ENCODE assay signal across 17 cellular contexts in the genomic region with DNA sequence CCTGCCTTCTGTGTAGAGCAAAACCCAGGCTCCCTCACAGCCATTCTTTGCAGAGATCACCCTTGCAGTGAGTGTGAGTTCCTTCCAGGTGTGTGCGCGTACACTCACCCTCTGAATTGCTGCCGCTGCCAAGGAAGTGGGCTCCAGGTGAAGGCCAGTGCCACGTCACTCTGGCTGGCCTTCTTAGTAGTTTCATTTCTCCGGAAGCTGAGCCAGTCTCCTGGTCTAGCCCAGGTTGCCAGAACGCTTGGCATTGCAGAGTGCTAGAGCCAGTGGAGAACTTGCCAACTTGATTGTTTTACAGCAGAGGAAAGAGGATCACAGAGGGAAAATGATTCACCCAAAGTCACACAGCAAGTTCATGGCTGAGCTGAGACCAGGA. TPM values are rescaled to one million over a fixed set of nuclear protein-coding genes. Genes with fewer than 3 reads are reported as not detected.
DNase-seq lines count a peak whose midpoint lies in the region; ATAC-seq and TF ChIP-seq lines count a peak whose summit lies in the region.
"Had no signal": no experiment of that assay in that cellular context is flagged by ENCODE, and none has a peak within 500 bp of the region (broad histone marks: within the 10 kb centered on the region; RNA-seq: fewer than 3 reads in every experiment).

No MANE protein-coding gene starts in this region.

- H3K27ac Mint-ChIP-seq in activated T-helper 17 cell treated with anti-CD3 and anti-CD28 coated beads, Interleukin-2, amount 50 U/mL, for 72 hours, result no peak overlapping the region

- H3K9me3 Mint-ChIP-seq in activated T-helper 17 cell treated with anti-CD3 and anti-CD28 coated beads, Interleukin-2, amount 50 U/mL, for 72 hours, result no peaks in the 10 kb centered on the region

- in situ Hi-C loops in GM23248 (cut with MboI), result no loop called here

- H3K9me2 ChIP-seq in GM23248 (ENCODE audit: insufficient read depth), result no peaks in the 10 kb centered on the region

- no peaks in the 10 kb centered on the region for H3K9me3 ChIP-seq in GM23248 (ENCODE audit: low read depth)
- no peaks in the 10 kb centered on the region for H3K9me3 ChIP-seq in adrenal gland (replicated peaks in 1 of 3)
- H3K9me3 ChIP-seq in osteoblast (ENCODE audit: low read depth, low read length), result no peaks in the 10 kb centered on the region

- no peaks in the 10 kb centered on the region for H4K20me1 ChIP-seq in GM23248 (ENCODE audit: insufficient read depth)
- no peaks in the 10 kb centered on the region for H4K20me1 ChIP-seq in osteoblast (ENCODE audit: insufficient read depth, low read length)

- ATAC-seq in foreskin keratinocyte (peak; percentile 94), HG02970 (IDR thresholded peaks at IDR 0.05; ENCODE audit: low FRiP score, unreplicated experiment) (no peak), HG02885 (IDR thresholded peaks at IDR 0.05; ENCODE audit: poor library complexity, unreplicated experiment) (no peak)
- no peak for ATAC-seq in activated T-helper 17 cell treated with anti-CD3 and anti-CD28 coated beads, Interleukin-2, amount 50 U/mL, for 72 hours (replicated peaks)

- H3K27me3 ChIP-seq in GM23248 (replicated peaks; ENCODE audit: insufficient read depth), result no peaks in the 10 kb centered on the region
- no peaks in the 10 kb centered on the region for H3K27me3 ChIP-seq in adrenal gland
- H3K27me3 ChIP-seq in foreskin keratinocyte, result no peaks in the 10 kb centered on the region
- peaks cover 6% of the 10 kb centered on the region for H3K27me3 ChIP-seq in osteoblast (ENCODE audit: insufficient read depth, low read length)

- TF ChIP-seq POLR2A in adrenal gland (IDR thresholded peaks at IDR 0.05), result peak in 1 of 2 donors; percentile 9

- TF ChIP-seq CTCF in adrenal gland (IDR thresholded peaks at IDR 0.05) (no peak), foreskin keratinocyte (conservative IDR thresholded peaks at IDR 0.05) (no peak), osteoblast (IDR thresholded peaks at IDR 0.05; ENCODE audit: extremely low read depth, low read depth, low read length) (no peak)

- WGBS in GM23248 (ENCODE audit: low coverage in 1 of 2, low lambda C conversion rate in 2 of 2, missing lambda C conversion rate in 2 of 2), 2 experiments, result 51 to 53% methylated on average over 6 of the region's 6 CpGs
- 17 to 39% (median 34%) methylated on average over 1 to 6 of the region's 6 CpGs for WGBS in adrenal gland, 4 donors

- no peaks in the 10 kb centered on the region for H3K4me1 Mint-ChIP-seq in activated T-helper 17 cell treated with anti-CD3 and anti-CD28 coated beads, Interleukin-2, amount 50 U/mL, for 72 hours

- H3K36me3 ChIP-seq in GM23248 (ENCODE audit: low read depth), result no peaks in the 10 kb centered on the region
- H3K36me3 ChIP-seq in adrenal gland (replicated peaks in 1 of 2), result peaks cover 0 to 23% of the 10 kb centered on the region in 2 donors
- H3K36me3 ChIP-seq in osteoblast (ENCODE audit: insufficient read depth, low read length), result no peaks in the 10 kb centered on the region

- H3K4me3 Mint-ChIP-seq in activated T-helper 17 cell treated with anti-CD3 and anti-CD28 coated beads, Interleukin-2, amount 50 U/mL, for 72 hours, result no peak overlapping the region

- H3K4me2 ChIP-seq in GM23248 (ENCODE audit: unreplicated experiment), result no peak overlapping the region
- H3K4me2 ChIP-seq in osteoblast (ENCODE audit: insufficient read depth, low read length), result peak overlapping the region; percentile 6
- H3K4me2 ChIP-seq: KMS-11 had no signal

- H3F3A ChIP-seq in GM23248 (ENCODE audit: insufficient read depth), result no peaks in the 10 kb centered on the region

- intact Hi-C loops in adrenal gland (cut with DNase I), result loop anchor here in 1 of 2 donors (5.0 kb wide), 1 partner anchor 51 kb away; a partner anchor contains a TSS

- H3K79me2 ChIP-seq in GM23248 (ENCODE audit: insufficient read depth) (no peaks in the 10 kb centered on the region), osteoblast (ENCODE audit: insufficient read depth, low read length) (no peaks in the 10 kb centered on the region)

- H3K27ac ChIP-seq in GM23248 (no peak overlapping the region), adrenal gland (peak overlapping the region in 2 of 5 donors; percentile 38 to 67), foreskin keratinocyte (no peak overlapping the region), osteoblast (ENCODE audit: low read depth, low read length) (no peak overlapping the region)
- H3K27ac ChIP-seq: KMS-11 had no signal

- peaks cover 4% of the 10 kb centered on the region for H3K27me3 Mint-ChIP-seq in activated T-helper 17 cell treated with anti-CD3 and anti-CD28 coated beads, Interleukin-2, amount 50 U/mL, for 72 hours

- no peaks in the 10 kb centered on the region for H3K4me1 ChIP-seq in GM23248 (ENCODE audit: insufficient read depth)
- peaks cover 5 to 17% of the 10 kb centered on the region in 2 donors for H3K4me1 ChIP-seq in adrenal gland (replicated peaks in 1 of 2)
- H3K4me1 ChIP-seq in foreskin keratinocyte, result peaks cover 6% of the 10 kb centered on the region
- peaks cover 9% of the 10 kb centered on the region for H3K4me1 ChIP-seq in osteoblast (ENCODE audit: insufficient read depth, low read length)

- peak; percentile 67 for DNase-seq in GM23248
- DNase-seq in adrenal gland, result peak; percentile 69 to 89 (median 87)
- DNase-seq in foreskin keratinocyte, result peak; percentile 51 to 85
- DNase-seq in osteoblast (ENCODE audit: insufficient read length, low spot score, missing footprints), result peak; percentile 90
- DNase-seq in dedifferentiated amniotic fluid mesenchymal stem cell (ENCODE audit: extremely low spot score), result no peak
- DNase-seq: activated CD4-positive, alpha-beta T cell treated with anti-CD3 and anti-CD28 coated beads for 48 hours; activated T-cell treated with anti-CD3 and anti-CD28 coated beads, Interleukin-2, amount 50 U/mL, for 1 hour; AML-193; central memory CD4-positive, alpha-beta T cell; glutamatergic neuron; NCI-H1436 treated with DMSO at 0.1 percent for 48 hours; NCI-H345; posterior cingulate gyrus had no signal

- H3K4me3 ChIP-seq in GM23248, result no peak overlapping the region
- H3K4me3 ChIP-seq in adrenal gland, result no peak overlapping the region
- no peak overlapping the region for H3K4me3 ChIP-seq in osteoblast (ENCODE audit: insufficient read depth, low read length)

- H2AFZ ChIP-seq in GM23248 (no peak overlapping the region), osteoblast (ENCODE audit: low read length) (no peak overlapping the region)

- no peak overlapping the region for H3K9ac ChIP-seq in GM23248
- H3K9ac ChIP-seq: KMS-11 had no signal

- H3K36me3 Mint-ChIP-seq in activated T-helper 17 cell treated with anti-CD3 and anti-CD28 coated beads, Interleukin-2, amount 50 U/mL, for 72 hours (ENCODE audit: low read depth), result no peaks in the 10 kb centered on the region

RNA-seq across cellular contexts. Expression of a gene that starts 11.0 kb away (rescaled TPM):
- 3.4 and 5.6 TPM in 2 replicates for total RNA-seq in GM23248 (2014; rRNA removed; shearing (Covaris generic))
- polyA plus RNA-seq in GM23248 (2016; fragmentation: Nextera tagmentation; extraction: Ambion mirVana) (2.4 and 3.1 TPM in 2 replicates), adrenal gland (10 to 100 TPM in 2 of 3 donors, 1 to 10 TPM in 1; 3.9 to 35.7 (median 21.3) TPM), foreskin keratinocyte (0.47 and 1.3 TPM in 2 replicates)
- total RNA-seq in adrenal gland (10 to 100 TPM in 4 of 8 donors, 1 to 10 TPM in 4; 5.0 to 43.6 (median 9.9) TPM), foreskin keratinocyte (0.42 and 1.2 TPM in 2 replicates), osteoblast (3.5 and 4.0 TPM in 2 replicates)
- total RNA-seq in activated T-helper 17 cell treated with anti-CD3 and anti-CD28 coated beads, Interleukin-2, amount 50 U/mL, for 72 hours, result 10 to 100 TPM; 11.1 to 14.6 TPM

RNA-seq across cellular contexts. Expression of a gene that starts 11.3 kb away (rescaled TPM):
- total RNA-seq in GM23248 (2014; rRNA removed; shearing (Covaris generic)), result 36.2 and 57.5 TPM in 2 replicates
- polyA plus RNA-seq in GM23248 (2016; fragmentation: Nextera tagmentation; extraction: Ambion mirVana), result 14.4 and 15.3 TPM in 2 replicates
- total RNA-seq in adrenal gland, result 10 to 100 TPM; 30.2 to 59.8 (median 45.1) TPM
- 10 to 100 TPM; 18.5 to 48.6 (median 36.2) TPM for polyA plus RNA-seq in adrenal gland
- total RNA-seq in foreskin keratinocyte, result 51.5 and 55.4 TPM in 2 replicates
- polyA plus RNA-seq in foreskin keratinocyte, result 18.7 and 21.0 TPM in 2 replicates
- 58.6 and 62.5 TPM in 2 replicates for total RNA-seq in osteoblast
- 100 to 1,000 TPM in 1 of 2 donors, 10 to 100 TPM in 1; 64.3 to 132 TPM for total RNA-seq in activated T-helper 17 cell treated with anti-CD3 and anti-CD28 coated beads, Interleukin-2, amount 50 U/mL, for 72 hours

RNA-seq across cellular contexts. Expression of a gene that starts 19.7 kb away (rescaled TPM):
- 3.7 and 4.4 TPM in 2 replicates for total RNA-seq in GM23248 (2014; rRNA removed; shearing (Covaris generic))
- 2.2 and 2.5 TPM in 2 replicates for polyA plus RNA-seq in GM23248 (2016; fragmentation: Nextera tagmentation; extraction: Ambion mirVana)
- total RNA-seq in adrenal gland, result 10 to 100 TPM in 1 of 8 donors, 1 to 10 TPM in 7; 6.0 to 11.0 (median 7.0) TPM
- polyA plus RNA-seq in adrenal gland, result 1 to 10 TPM; 2.2 to 6.1 (median 3.4) TPM
- total RNA-seq in foreskin keratinocyte, result 11.1 and 16.3 TPM in 2 replicates
- polyA plus RNA-seq in foreskin keratinocyte, result 4.7 and 6.0 TPM in 2 replicates
- 7.2 and 9.1 TPM in 2 replicates for total RNA-seq in osteoblast
- under 1 TPM in 1 of 2 donors, not detected in 1; 0.04 TPM for total RNA-seq in activated T-helper 17 cell treated with anti-CD3 and anti-CD28 coated beads, Interleukin-2, amount 50 U/mL, for 72 hours

RNA-seq across cellular contexts. Expression of a gene that starts 24.1 kb away (rescaled TPM):
- total RNA-seq in GM23248 (2014; rRNA removed; shearing (Covaris generic)), result 7.7 and 8.3 TPM in 2 replicates
- polyA plus RNA-seq in GM23248 (2016; fragmentation: Nextera tagmentation; extraction: Ambion mirVana) (41.7 and 44.7 TPM in 2 replicates), adrenal gland (100 to 1,000 TPM in 2 of 3 donors, 10 to 100 TPM in 1; 50.4 to 218 (median 162) TPM), foreskin keratinocyte (33.1 and 42.8 TPM in 2 replicates)
- total RNA-seq in adrenal gland (100 to 1,000 TPM in 1 of 8 donors, 10 to 100 TPM in 7; 58.9 to 100 (median 77.5) TPM), foreskin keratinocyte (15.1 and 21.1 TPM in 2 replicates), osteoblast (11.6 and 13.0 TPM in 2 replicates)
- total RNA-seq in activated T-helper 17 cell treated with anti-CD3 and anti-CD28 coated beads, Interleukin-2, amount 50 U/mL, for 72 hours, result 10 to 100 TPM; 36.6 to 45.7 TPM

RNA-seq across cellular contexts. Expression of a gene that starts 50.5 kb away (rescaled TPM):
- 96.9 and 113 TPM in 2 replicates for total RNA-seq in GM23248 (2014; rRNA removed; shearing (Covaris generic))
- polyA plus RNA-seq in GM23248 (2016; fragmentation: Nextera tagmentation; extraction: Ambion mirVana) (75.6 and 84.8 TPM in 2 replicates), adrenal gland (100 to 1,000 TPM in 2 of 3 donors, 10 to 100 TPM in 1; 11.8 to 505 (median 390) TPM), foreskin keratinocyte (13.1 and 21.1 TPM in 2 replicates)
- total RNA-seq in adrenal gland (100 to 1,000 TPM in 2 of 8 donors, 10 to 100 TPM in 6; 17.0 to 164 (median 59.8) TPM), foreskin keratinocyte (11.1 and 19.8 TPM in 2 replicates), osteoblast (101 and 107 TPM in 2 replicates)
- total RNA-seq in activated T-helper 17 cell treated with anti-CD3 and anti-CD28 coated beads, Interleukin-2, amount 50 U/mL, for 72 hours, result under 1 TPM in 1 of 2 donors, not detected in 1; 0.66 TPM
